Comparison of ENCODE assay signal across 25 cellular contexts in the genomic region with DNA sequence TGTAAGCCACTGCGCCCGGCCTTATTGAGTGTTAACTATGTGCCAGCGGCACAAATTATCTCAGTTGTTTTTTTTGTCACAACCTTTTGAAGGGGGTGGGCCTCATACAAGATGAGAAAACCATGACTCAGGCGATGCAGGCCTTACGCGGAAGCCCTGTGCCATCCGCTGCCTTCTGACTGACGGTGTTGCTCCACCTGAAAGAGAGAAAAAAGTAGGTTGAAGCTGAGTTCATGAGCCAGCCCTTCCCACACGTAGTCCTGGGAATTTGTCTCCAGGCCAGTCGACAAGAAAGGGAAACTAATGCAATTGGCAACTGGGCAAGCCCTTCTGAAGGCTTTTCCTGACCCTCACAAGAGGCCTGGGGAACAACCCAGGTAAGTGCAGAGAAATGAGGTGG.
"Had no signal": no experiment of that assay in that cellular context is flagged by ENCODE, and none has a peak within 500 bp of the region (broad histone marks: within the 10 kb centered on the region; RNA-seq: fewer than 3 reads in every experiment).

No MANE protein-coding gene starts in this region.

- H3K4me3 Mint-ChIP-seq: activated B cell treated with CpG ODN at 0.5 μM for 24 hours; activated CD4-positive, alpha-beta T cell treated with anti-CD3 and anti-CD28 coated beads, Interleukin-2, amount 10 ng/mL, durations not matched to agents 24 days and 14 days; activated CD8-positive, alpha-beta memory T cell treated with anti-CD3 and anti-CD28 coated beads, Interleukin-2, amount 10 ng/mL, durations not matched to agents 7 days and 5 days; activated naive CD4-positive, alpha-beta T cell treated with anti-CD3 and anti-CD28 coated beads for 36 hours; activated naive CD8-positive, alpha-beta T cell; activated T-cell treated with anti-CD3 and anti-CD28 coated beads, Interleukin-2, amount 50 U/mL, for 24 hours; central memory CD8-positive, alpha-beta T cell; T-helper 17 cell had no signal

- H3K4me3 ChIP-seq: MG63 had no signal

- H3K36me3 Mint-ChIP-seq: activated CD8-positive, alpha-beta memory T cell treated with anti-CD3 and anti-CD28 coated beads, Interleukin-2, amount 10 ng/mL, durations not matched to agents 7 days and 5 days; activated naive CD8-positive, alpha-beta T cell had no signal

- H3K27me3 Mint-ChIP-seq: activated CD4-positive, alpha-beta T cell treated with anti-CD3 and anti-CD28 coated beads, Interleukin-2, amount 10 ng/mL, durations not matched to agents 24 days and 14 days; activated CD8-positive, alpha-beta memory T cell treated with anti-CD3 and anti-CD28 coated beads, Interleukin-2, amount 10 ng/mL, durations not matched to agents 7 days and 5 days; activated naive CD8-positive, alpha-beta T cell; activated T-cell treated with anti-CD3 and anti-CD28 coated beads, Interleukin-2, amount 50 U/mL, for 24 hours; central memory CD8-positive, alpha-beta T cell had no signal

- DNase-seq: activated B cell treated with CpG ODN at 0.5 μM for 24 hours; activated CD4-positive, alpha-beta T cell treated with anti-CD3 and anti-CD28 coated beads for 1 hour; activated CD4-positive, alpha-beta T cell treated with anti-CD3 and anti-CD28 coated beads, Interleukin-2, amount 10 ng/mL, durations not matched to agents 24 days and 14 days; activated CD4-positive, alpha-beta T cell treated with anti-CD3 and anti-CD28 coated beads, Interleukin-2, amount 50 U/mL, for 48 hours; activated CD8-positive, alpha-beta memory T cell treated with anti-CD3 and anti-CD28 coated beads, Interleukin-2, amount 10 ng/mL, durations not matched to agents 7 days and 5 days; activated effector memory CD4-positive, alpha-beta T cell treated with anti-CD3 and anti-CD28 coated beads, Interleukin-2, amount 50 U/mL, for 16 hours; activated naive CD4-positive, alpha-beta T cell treated with anti-CD3 and anti-CD28 coated beads for 36 hours; activated T-cell treated with anti-CD3 and anti-CD28 coated beads, Interleukin-2, amount 50 U/mL, for 24 hours; anterior cingulate cortex; MG63; NCI-H1105; NCI-H1436; NCI-H1694 treated with DMSO at 0.1 percent for 48 hours; NCI-H2029 treated with DMSO at 0.1 percent for 48 hours; NCI-H510A treated with DMSO at 0.1 percent for 48 hours; NCI-H69; NK-92 treated with Interleukin-12 subunit alpha and Interleukin-12 subunit beta, amount 100 ng/mL, for 24 hours; SIG-M5; T-helper 17 cell; T-helper 9 cell had no signal

- H3K36me3 ChIP-seq: MG63 had no signal

- H3K27ac ChIP-seq: KMS-11 had no signal

- ATAC-seq: activated CD8-positive, alpha-beta memory T cell treated with anti-CD3 and anti-CD28 coated beads, Interleukin-2, amount 10 ng/mL, durations not matched to agents 7 days and 5 days; T-helper 17 cell had no signal

- H3K4me1 Mint-ChIP-seq: activated B cell treated with CpG ODN at 0.5 μM for 24 hours; activated CD8-positive, alpha-beta memory T cell treated with anti-CD3 and anti-CD28 coated beads, Interleukin-2, amount 10 ng/mL, durations not matched to agents 7 days and 5 days; T-helper 17 cell had no signal

- H3K9me3 Mint-ChIP-seq: activated B cell treated with CpG ODN at 0.5 μM for 24 hours; activated CD4-positive, alpha-beta T cell treated with anti-CD3 and anti-CD28 coated beads, Interleukin-2, amount 10 ng/mL, durations not matched to agents 24 days and 14 days; activated naive CD4-positive, alpha-beta T cell treated with anti-CD3 and anti-CD28 coated beads for 36 hours; activated T-cell treated with anti-CD3 and anti-CD28 coated beads, Interleukin-2, amount 50 U/mL, for 24 hours; central memory CD8-positive, alpha-beta T cell had no signal

- FAIRE-seq: RCC 7860, TTC549 had no signal

- H3K27me3 ChIP-seq: MG63 had no signal

- H3K9me3 ChIP-seq: MG63 had no signal
